In genomic region chr4:101983835-101984234, GRCh38 we compare ENCODE assay signal across 22 cellular contexts.
"Had no signal": no experiment of that assay in that cellular context is flagged by ENCODE, and none has a peak within 500 bp of the region (broad histone marks: within the 10 kb centered on the region; RNA-seq: fewer than 3 reads in every experiment).

No MANE protein-coding gene starts in this region.

- H3K4me1 ChIP-seq: heart right ventricle, left lung, psoas muscle, stomach, tibial artery had no signal

- H3K27ac ChIP-seq: dorsolateral prefrontal cortex, heart right ventricle, left lung, ovary, psoas muscle, skin epidermis, stomach, tibial artery had no signal

- H3K4me3 Mint-ChIP-seq: natural killer cell, type B pancreatic cell had no signal

- DNase-seq: dorsolateral prefrontal cortex; effector CD4-positive, alpha-beta T cell; foreskin melanocyte; glutamatergic neuron; heart right ventricle; hippocampal formation; left cardiac atrium; left lung; mesendoderm; natural killer cell; occipital lobe; ovary; posterior cingulate gyrus; psoas muscle; right cardiac atrium; stimulated activated CD4-positive, alpha-beta T cell treated with anti-CD3 and anti-CD28 coated beads, Interleukin-15, amount 100 ng/mL, for 24 hours; stimulated activated CD4-positive, alpha-beta T cell treated with anti-CD3 and anti-CD28 coated beads, Interleukin-2, amount 100 ng/mL, for 48 hours; stimulated activated naive CD4-positive, alpha-beta T cell treated with Interleukin-2 at 50 U/mL for 16 hours; stomach; tibial artery had no signal

- ATAC-seq: heart right ventricle, left cardiac atrium, left lung, natural killer cell, psoas muscle, right cardiac atrium had no signal

- H3K36me3 Mint-ChIP-seq: natural killer cell, type B pancreatic cell had no signal

- H3K4me1 Mint-ChIP-seq: natural killer cell had no signal

- H3K27me3 Mint-ChIP-seq: type B pancreatic cell had no signal

- H3K27ac Mint-ChIP-seq: natural killer cell, type B pancreatic cell had no signal

- H3K27me3 ChIP-seq: dorsolateral prefrontal cortex, heart right ventricle, ovary, stomach, tibial artery had no signal
